ENCODE assay signal across 16 cellular contexts in the genomic region with DNA sequence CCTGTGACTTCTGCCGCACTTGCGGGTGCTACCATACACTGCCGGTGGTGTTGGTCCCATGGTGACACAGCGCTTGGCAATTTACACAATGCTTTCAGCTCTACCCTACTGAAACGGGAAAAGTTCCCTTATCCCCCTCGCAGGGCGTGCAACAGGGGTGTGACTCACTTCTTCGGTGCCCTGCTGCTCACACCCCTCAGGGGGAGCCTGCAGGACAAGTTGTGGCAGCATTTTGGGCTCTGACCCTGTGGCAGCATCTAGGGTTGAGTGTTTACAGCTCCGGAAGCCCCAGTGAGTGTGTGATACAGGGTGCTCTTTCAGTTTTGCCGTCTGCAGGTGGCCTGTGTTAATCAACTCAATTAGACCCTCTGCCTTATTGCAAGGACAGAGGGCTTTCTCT.
DNase-seq lines count a peak whose midpoint lies in the region; ATAC-seq and TF ChIP-seq lines count a peak whose summit lies in the region.
"Had no signal": no experiment of that assay in that cellular context is flagged by ENCODE, and none has a peak within 500 bp of the region (broad histone marks: within the 10 kb centered on the region; RNA-seq: fewer than 3 reads in every experiment).

No MANE protein-coding gene starts in this region.

- H4K20me1 ChIP-seq in BLaER1: no peaks in the 10 kb centered on the region
- no peaks in the 10 kb centered on the region for H4K20me1 ChIP-seq in OCI-LY7 (ENCODE audit: insufficient read depth, low read length)
- H4K20me1 ChIP-seq: BLaER1 treated with 17β-estradiol and CSF1 and Interleukin-3, amounts not matched to agents 10 nM and 100 nM had no signal

- H3K27me3 ChIP-seq in BLaER1 (no peaks in the 10 kb centered on the region), endodermal cell (ENCODE audit: control insufficient read depth, insufficient read depth, low read length, poor library complexity, severe bottlenecking) (no peaks in the 10 kb centered on the region), neuronal stem cell (ENCODE audit: control insufficient read depth in 3 of 3, insufficient read depth in 3 of 3, low read depth in 1 of 3, low read length in 3 of 3) (no peaks in the 10 kb centered on the region), gastroesophageal sphincter (no peaks in the 10 kb centered on the region)
- H3K27me3 ChIP-seq: BLaER1 treated with 17β-estradiol and CSF1 and Interleukin-3, amounts not matched to agents 10 nM and 100 nM had no signal

- no peaks in the 10 kb centered on the region for H3K36me3 Mint-ChIP-seq in endodermal cell (ENCODE audit: low read depth)
- H3K36me3 Mint-ChIP-seq in MCF 10A (ENCODE audit: insufficient read depth, unreplicated experiment): no peaks in the 10 kb centered on the region
- H3K36me3 Mint-ChIP-seq: CD4-positive, CD25-positive, alpha-beta regulatory T cell had no signal

- no peak overlapping the region for H3K4me3 Mint-ChIP-seq in endodermal cell
- no peak overlapping the region for H3K4me3 Mint-ChIP-seq in MCF 10A (ENCODE audit: unreplicated experiment)
- H3K4me3 Mint-ChIP-seq: CD4-positive, CD25-positive, alpha-beta regulatory T cell had no signal

- no peak overlapping the region for H4K91ac ChIP-seq in neuronal stem cell (ENCODE audit: low read depth, low read length, poor library complexity)

- ATAC-seq in gastroesophageal sphincter: no peak
- ATAC-seq: HCT116, K562 had no signal

- TF ChIP-seq EP300 in gastroesophageal sphincter (IDR thresholded peaks at IDR 0.05): no peak

- H3K4me1 Mint-ChIP-seq in endodermal cell (peaks cover 44% of the 10 kb centered on the region), MCF 10A (ENCODE audit: insufficient read depth, unreplicated experiment) (peaks cover 4% of the 10 kb centered on the region)
- H3K4me1 Mint-ChIP-seq: CD4-positive, CD25-positive, alpha-beta regulatory T cell had no signal

- H3K9me3 ChIP-seq in BLaER1 (peaks cover 10% of the 10 kb centered on the region; the same call in 1 of the 2 replicates), endodermal cell (ENCODE audit: control insufficient read depth, low read length) (peaks cover 5% of the 10 kb centered on the region), neuronal stem cell (replicated peaks in 1 of 2; ENCODE audit: control insufficient read depth in 2 of 2, insufficient read depth in 1 of 2, low read depth in 1 of 2, low read length in 2 of 2) (peaks cover 3 to 4% of the 10 kb centered on the region in 2 donors), gastroesophageal sphincter (no peaks in the 10 kb centered on the region), OCI-LY7 (ENCODE audit: low read length) (no peaks in the 10 kb centered on the region)

- H2BK12ac ChIP-seq in neuronal stem cell (ENCODE audit: low read length): peak overlapping the region; percentile 66

- CTCF ChIA-PET in OCI-LY7 (lab: Charles Lee; ENCODE audit: unreplicated experiment) (no interaction called here), MCF 10A (lab: Yijun Ruan, JAX) (no interaction called here)

- H2AK5ac ChIP-seq in neuronal stem cell (ENCODE audit: low read depth, low read length): no peak overlapping the region

- no peaks in the 10 kb centered on the region for H3K79me2 ChIP-seq in OCI-LY7 (ENCODE audit: insufficient read depth, low read depth, low read length)

- H3K36me3 ChIP-seq in BLaER1 (no peaks in the 10 kb centered on the region), endodermal cell (ENCODE audit: control insufficient read depth, insufficient read depth, low read length) (no peaks in the 10 kb centered on the region), neuronal stem cell (replicated peaks in 1 of 2; ENCODE audit: control insufficient read depth in 2 of 2, insufficient read depth in 2 of 2, low read length in 2 of 2) (peaks cover 0 to 50% of the 10 kb centered on the region in 2 donors), gastroesophageal sphincter (no peaks in the 10 kb centered on the region), OCI-LY7 (ENCODE audit: insufficient read depth, low read length) (no peaks in the 10 kb centered on the region)
- H3K36me3 ChIP-seq: BLaER1 treated with 17β-estradiol and CSF1 and Interleukin-3, amounts not matched to agents 10 nM and 100 nM had no signal

- H2AFZ ChIP-seq in neuronal stem cell (ENCODE audit: low read length) (no peak overlapping the region), OCI-LY7 (ENCODE audit: low read length) (no peak overlapping the region)

- 89 to 92% methylated on average over 6 to 10 of the region's 10 CpGs for WGBS in endodermal cell (ENCODE audit: insufficient coverage in 1 of 2, insufficient read length in 1 of 2), 2 experiments
- no CpG with 5 or more reads among the region's 10 CpGs for WGBS in neuronal stem cell (ENCODE audit: extremely low coverage in 2 of 2, insufficient read length in 2 of 2, insufficient replicate concordance in 1 of 2), 2 donors
- WGBS in gastroesophageal sphincter (ENCODE audit: low coverage in 1 of 2), 2 donors: 89 to 96% methylated on average over 5 to 8 of the region's 10 CpGs

- no peak for TF ChIP-seq POLR2A in gastroesophageal sphincter (IDR thresholded peaks at IDR 0.05)

- peaks cover 2% of the 10 kb centered on the region for H3K9me3 Mint-ChIP-seq in endodermal cell
- H3K9me3 Mint-ChIP-seq in MCF 10A (ENCODE audit: unreplicated experiment): peaks cover 11% of the 10 kb centered on the region

- peaks cover 29% of the 10 kb centered on the region for H3K4me1 ChIP-seq in BLaER1
- H3K4me1 ChIP-seq in endodermal cell (ENCODE audit: control insufficient read depth, insufficient read depth, low read length): peaks cover 17% of the 10 kb centered on the region
- H3K4me1 ChIP-seq in neuronal stem cell (ENCODE audit: control insufficient read depth in 2 of 2, insufficient read depth in 1 of 2, low read depth in 1 of 2, low read length in 2 of 2): peaks cover 0 to 12% of the 10 kb centered on the region in 2 donors
- no peaks in the 10 kb centered on the region for H3K4me1 ChIP-seq in gastroesophageal sphincter
- H3K4me1 ChIP-seq in OCI-LY7 (ENCODE audit: insufficient read depth, low read length, poor library complexity, severe bottlenecking): no peaks in the 10 kb centered on the region

- H3K9ac ChIP-seq in BLaER1: no peak overlapping the region
- no peak overlapping the region for H3K9ac ChIP-seq in endodermal cell (ENCODE audit: extremely low read depth, low read length, poor library complexity, severe bottlenecking)
- no peak overlapping the region for H3K9ac ChIP-seq in neuronal stem cell (ENCODE audit: low read depth, low read length, poor library complexity)
- H3K9ac ChIP-seq: BLaER1 treated with 17β-estradiol and CSF1 and Interleukin-3, amounts not matched to agents 10 nM and 100 nM had no signal

- H3K4me3 ChIP-seq in BLaER1: no peak overlapping the region
- no peak overlapping the region for H3K4me3 ChIP-seq in endodermal cell (ENCODE audit: low read length)
- no peak overlapping the region for H3K4me3 ChIP-seq in neuronal stem cell (ENCODE audit: low read length in 2 of 2)
- H3K4me3 ChIP-seq in gastroesophageal sphincter: no peak overlapping the region
- no peak overlapping the region for H3K4me3 ChIP-seq in OCI-LY7 (ENCODE audit: low read depth, low read length, poor library complexity, severe bottlenecking)
- H3K4me3 ChIP-seq: BLaER1 treated with 17β-estradiol and CSF1 and Interleukin-3, amounts not matched to agents 10 nM and 100 nM; K562 had no signal

- peaks cover 7% of the 10 kb centered on the region for H3K79me1 ChIP-seq in neuronal stem cell (ENCODE audit: low read depth, low read length)

- H2BK120ac ChIP-seq in neuronal stem cell (ENCODE audit: low read depth, low read length): no peak overlapping the region

- H2BK15ac ChIP-seq in neuronal stem cell (ENCODE audit: low read length): peak overlapping the region; percentile 24

- no peak overlapping the region for H3K4ac ChIP-seq in neuronal stem cell (ENCODE audit: low read length)

- H3K27ac ChIP-seq in BLaER1: no peak overlapping the region
- H3K27ac ChIP-seq in endodermal cell (ENCODE audit: low read depth, low read length): no peak overlapping the region
- no peak overlapping the region for H3K27ac ChIP-seq in neuronal stem cell (replicated peaks; ENCODE audit: low read length)
- H3K27ac ChIP-seq in gastroesophageal sphincter: no peak overlapping the region
- no peak overlapping the region for H3K27ac ChIP-seq in OCI-LY7 (ENCODE audit: low read depth, low read length, poor library complexity, severe bottlenecking)
- H3K27ac ChIP-seq: BLaER1 treated with 17β-estradiol and CSF1 and Interleukin-3, amounts not matched to agents 10 nM and 100 nM had no signal

- no peak overlapping the region for H3K23ac ChIP-seq in neuronal stem cell (ENCODE audit: low read depth, low read length, poor library complexity)

- DNase-seq in MV-4-11 (lab: John Stamatoyannopoulos, UW): peak; percentile 43
- DNase-seq in endodermal cell: no peak
- DNase-seq in neuronal stem cell (ENCODE audit: low spot score): no peak
- DNase-seq in OCI-LY7 (ENCODE audit: low spot score): no peak
- DNase-seq in MCF 10A (ENCODE audit: unreplicated experiment): no peak
- DNase-seq: 8988T; AML-193; CD4-positive, CD25-positive, alpha-beta regulatory T cell; DMS 273 treated with DMSO at 0.1 percent for 48 hours; DMS79; EL had no signal

- H2BK5ac ChIP-seq in neuronal stem cell (ENCODE audit: low read length): no peak overlapping the region

- 0 out of 2 replicates have a peak overlapping the region, but pooled peaks have one; percentile 3 for H3K4me2 ChIP-seq in BLaER1
- H3K4me2 ChIP-seq in neuronal stem cell (ENCODE audit: insufficient read depth, low read length, poor library complexity, severe bottlenecking): no peak overlapping the region
- H3K4me2 ChIP-seq in OCI-LY7 (ENCODE audit: low read length): no peak overlapping the region

- H3K14ac ChIP-seq in neuronal stem cell (ENCODE audit: low read length): no peak overlapping the region

- no peak for TF ChIP-seq CTCF in endodermal cell (conservative IDR thresholded peaks at IDR 0.05)
- TF ChIP-seq CTCF in gastroesophageal sphincter (IDR thresholded peaks at IDR 0.05): no peak
- TF ChIP-seq CTCF in OCI-LY7 (conservative IDR thresholded peaks at IDR 0.05; ENCODE audit: low read length): no peak
- no peak for TF ChIP-seq CTCF in MCF 10A (IDR thresholded peaks at IDR 0.05; ENCODE audit: unreplicated experiment)

- BruUV-seq in OCI-LY7 (replicated peaks; lab: Mats Ljungman, UMichigan) (no TSS peak), MCF 10A (replicated peaks; lab: Mats Ljungman, UMichigan) (no TSS peak)

- H3K27ac Mint-ChIP-seq in endodermal cell (peak overlapping the region; percentile 50), MCF 10A (ENCODE audit: low read depth, unreplicated experiment) (no peak overlapping the region)
- H3K27ac Mint-ChIP-seq: CD4-positive, CD25-positive, alpha-beta regulatory T cell had no signal

- H4K8ac ChIP-seq in neuronal stem cell (ENCODE audit: low read depth, low read length): no peak overlapping the region

- intact Hi-C loops in OCI-LY7 (cut with micrococcal nuclease; ENCODE audit: unreplicated experiment): no loop called here
- intact Hi-C loops in MCF 10A (cut with micrococcal nuclease): no loop called here

- POLR2A ChIA-PET in OCI-LY7 (lab: Charles Lee) (interaction anchor here (0.6 to 0.8 kb wide), 2 partner anchors 47 to 1692 kb away, joined by 3 read pairs; no protein-coding TSS in a partner anchor), MCF 10A (lab: Yijun Ruan, JAX) (no interaction called here)

- H3K27me3 Mint-ChIP-seq in endodermal cell (ENCODE audit: insufficient read depth) (peaks cover 14% of the 10 kb centered on the region), MCF 10A (ENCODE audit: insufficient read depth, unreplicated experiment) (no peaks in the 10 kb centered on the region)
- H3K27me3 Mint-ChIP-seq: CD4-positive, CD25-positive, alpha-beta regulatory T cell had no signal

- H3K18ac ChIP-seq in neuronal stem cell (ENCODE audit: low read length): no peak overlapping the region

- H3K9me2 ChIP-seq in OCI-LY7 (ENCODE audit: insufficient read depth, low read length): no peaks in the 10 kb centered on the region
